Comparison of ENCODE assay signal across 1 cellular context in the genomic region with DNA sequence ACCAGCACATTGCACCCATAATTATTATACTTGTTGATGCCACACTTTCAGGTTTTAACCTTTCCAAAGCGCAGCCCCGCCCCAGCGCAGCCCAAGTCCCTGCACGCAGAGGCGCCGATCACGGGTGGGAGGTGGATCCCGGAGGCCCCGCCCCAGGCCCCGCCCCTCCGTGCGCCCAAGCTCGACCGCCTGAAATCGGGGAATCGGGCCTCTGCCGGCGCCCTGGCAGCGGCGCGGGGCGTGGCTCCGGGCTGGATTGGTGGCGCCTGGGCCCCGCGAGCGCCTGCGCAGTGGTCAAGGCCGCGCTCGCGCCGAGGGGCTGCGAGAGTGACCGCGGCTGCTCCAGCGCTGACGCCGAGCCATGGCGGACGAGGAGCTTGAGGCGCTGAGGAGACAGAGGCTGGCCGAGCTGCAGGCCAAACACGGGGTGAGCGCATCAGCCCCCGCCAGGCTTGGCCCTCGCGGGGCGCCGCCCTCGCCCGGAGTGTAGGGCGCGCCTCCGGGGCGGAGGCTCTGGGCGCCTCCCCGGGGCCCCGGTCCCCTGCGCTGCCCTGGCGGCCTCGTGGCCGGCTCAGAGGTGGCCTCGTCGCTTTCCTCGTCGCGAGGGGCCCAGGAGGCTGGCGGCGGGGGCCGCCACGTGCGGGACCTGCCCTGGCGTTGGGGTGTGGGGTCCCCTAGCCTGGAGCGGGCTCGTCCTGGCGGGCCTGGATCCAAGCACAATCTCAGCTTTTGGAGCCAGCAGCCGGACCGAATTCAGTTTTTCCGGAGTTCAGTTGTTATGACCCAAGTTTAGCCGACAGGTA.
TF ChIP-seq lines count a peak whose summit lies in the region.

A gene with protein sequence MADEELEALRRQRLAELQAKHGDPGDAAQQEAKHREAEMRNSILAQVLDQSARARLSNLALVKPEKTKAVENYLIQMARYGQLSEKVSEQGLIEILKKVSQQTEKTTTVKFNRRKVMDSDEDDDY (plus strand): TSS at position 290 of the 803 bp plus-strand sequence. CDS start 72 bp downstream, at position 362.

TF ChIP-seq in K562, 482 proteins besides CTCF, POLR2A, EP300 and RAD21 (continued from another document and continues in another):
- TF ChIP-seq, protein P1, sequence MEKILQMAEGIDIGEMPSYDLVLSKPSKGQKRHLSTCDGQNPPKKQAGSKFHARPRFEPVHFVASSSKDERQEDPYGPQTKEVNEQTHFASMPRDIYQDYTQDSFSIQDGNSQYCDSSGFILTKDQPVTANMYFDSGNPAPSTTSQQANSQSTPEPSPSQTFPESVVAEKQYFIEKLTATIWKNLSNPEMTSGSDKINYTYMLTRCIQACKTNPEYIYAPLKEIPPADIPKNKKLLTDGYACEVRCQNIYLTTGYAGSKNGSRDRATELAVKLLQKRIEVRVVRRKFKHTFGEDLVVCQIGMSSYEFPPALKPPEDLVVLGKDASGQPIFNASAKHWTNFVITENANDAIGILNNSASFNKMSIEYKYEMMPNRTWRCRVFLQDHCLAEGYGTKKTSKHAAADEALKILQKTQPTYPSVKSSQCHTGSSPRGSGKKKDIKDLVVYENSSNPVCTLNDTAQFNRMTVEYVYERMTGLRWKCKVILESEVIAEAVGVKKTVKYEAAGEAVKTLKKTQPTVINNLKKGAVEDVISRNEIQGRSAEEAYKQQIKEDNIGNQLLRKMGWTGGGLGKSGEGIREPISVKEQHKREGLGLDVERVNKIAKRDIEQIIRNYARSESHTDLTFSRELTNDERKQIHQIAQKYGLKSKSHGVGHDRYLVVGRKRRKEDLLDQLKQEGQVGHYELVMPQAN (IDR thresholded peaks at IDR 0.05; ENCODE audit: borderline replicate concordance) = no peak
- TF ChIP-seq LARP7 (IDR thresholded peaks at IDR 0.05) (no peak), NR4A1 (CRISPR knock-in tag; IDR thresholded peaks at IDR 0.05) (peak; percentile 81; the same call in 1 of the 2 replicates), NR4A1 (tag; IDR thresholded peaks at IDR 0.05) (0 out of 2 replicates have a peak, but pooled peaks have one; percentile 29), CHD2 (IDR thresholded peaks at IDR 0.05; ENCODE audit: low read depth, low read length) (peak; percentile 29; the same call in 1 of the 2 replicates), ZFX (CRISPR knock-in tag; IDR thresholded peaks at IDR 0.05) (peak; percentile 75), NRF1 (conservative IDR thresholded peaks at IDR 0.05 in 1 of 2, IDR thresholded peaks at IDR 0.05 in 1 of 2) (peak; percentile 96), PHF8 (IDR thresholded peaks at IDR 0.05; ENCODE audit: borderline replicate concordance, low read length) (peak; percentile 94; the same call in 1 of the 2 replicates), ETV6 (IDR thresholded peaks at IDR 0.05; ENCODE audit: borderline replicate concordance in 1 of 2, low read depth in 2 of 2, low read length in 1 of 2) (no peak), ETV6 (CRISPR knock-in tag; IDR thresholded peaks at IDR 0.05; ENCODE audit: borderline replicate concordance) (0 out of 2 replicates have a peak, but pooled peaks have one; percentile 35), CBX1 (IDR thresholded peaks at IDR 0.05; ENCODE audit: low read depth) (0 out of 2 replicates have a peak, but pooled peaks have one; percentile 74), HNRNPL (IDR thresholded peaks at IDR 0.05; ENCODE audit: low read depth, low read length) (0 out of 2 replicates have a peak, but pooled peaks have one; percentile 68), CTBP1 (IDR thresholded peaks at IDR 0.05; ENCODE audit: borderline replicate concordance) (peak; percentile 79), HIVEP1 (CRISPR knock-in tag; IDR thresholded peaks at IDR 0.05) (no peak), HDAC8 (tag; IDR thresholded peaks at IDR 0.05) (peak; percentile 84), EP400 (IDR thresholded peaks at IDR 0.05) (peak; percentile 67; the same call in 1 of the 2 replicates), KLF1 (tag; IDR thresholded peaks at IDR 0.05) (peak; percentile 58), TBP (optimal IDR thresholded peaks at IDR 0.05; ENCODE audit: low read depth, low read length) (peak; percentile 65), SP1 (CRISPR knock-in tag; IDR thresholded peaks at IDR 0.05) (peak; percentile 57; the same call in 1 of the 2 replicates), KDM5B (IDR thresholded peaks at IDR 0.05; ENCODE audit: insufficient replicate concordance, low read depth, low read length) (peak; percentile 79), MEIS2 (IDR thresholded peaks at IDR 0.05; ENCODE audit: partially characterized antibody) (peak; percentile 85)
- TF ChIP-seq, protein P2, sequence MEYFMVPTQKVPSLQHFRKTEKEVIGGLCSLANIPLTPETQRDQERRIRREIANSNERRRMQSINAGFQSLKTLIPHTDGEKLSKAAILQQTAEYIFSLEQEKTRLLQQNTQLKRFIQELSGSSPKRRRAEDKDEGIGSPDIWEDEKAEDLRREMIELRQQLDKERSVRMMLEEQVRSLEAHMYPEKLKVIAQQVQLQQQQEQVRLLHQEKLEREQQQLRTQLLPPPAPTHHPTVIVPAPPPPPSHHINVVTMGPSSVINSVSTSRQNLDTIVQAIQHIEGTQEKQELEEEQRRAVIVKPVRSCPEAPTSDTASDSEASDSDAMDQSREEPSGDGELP (CRISPR knock-in tag; IDR thresholded peaks at IDR 0.05; ENCODE audit: borderline replicate concordance) = peak; percentile 43; the same call in 1 of the 2 replicates
- TF ChIP-seq, protein P3, sequence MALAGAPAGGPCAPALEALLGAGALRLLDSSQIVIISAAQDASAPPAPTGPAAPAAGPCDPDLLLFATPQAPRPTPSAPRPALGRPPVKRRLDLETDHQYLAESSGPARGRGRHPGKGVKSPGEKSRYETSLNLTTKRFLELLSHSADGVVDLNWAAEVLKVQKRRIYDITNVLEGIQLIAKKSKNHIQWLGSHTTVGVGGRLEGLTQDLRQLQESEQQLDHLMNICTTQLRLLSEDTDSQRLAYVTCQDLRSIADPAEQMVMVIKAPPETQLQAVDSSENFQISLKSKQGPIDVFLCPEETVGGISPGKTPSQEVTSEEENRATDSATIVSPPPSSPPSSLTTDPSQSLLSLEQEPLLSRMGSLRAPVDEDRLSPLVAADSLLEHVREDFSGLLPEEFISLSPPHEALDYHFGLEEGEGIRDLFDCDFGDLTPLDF (CRISPR knock-in tag; IDR thresholded peaks at IDR 0.05) = peak; percentile 62
- TF ChIP-seq, protein P4, sequence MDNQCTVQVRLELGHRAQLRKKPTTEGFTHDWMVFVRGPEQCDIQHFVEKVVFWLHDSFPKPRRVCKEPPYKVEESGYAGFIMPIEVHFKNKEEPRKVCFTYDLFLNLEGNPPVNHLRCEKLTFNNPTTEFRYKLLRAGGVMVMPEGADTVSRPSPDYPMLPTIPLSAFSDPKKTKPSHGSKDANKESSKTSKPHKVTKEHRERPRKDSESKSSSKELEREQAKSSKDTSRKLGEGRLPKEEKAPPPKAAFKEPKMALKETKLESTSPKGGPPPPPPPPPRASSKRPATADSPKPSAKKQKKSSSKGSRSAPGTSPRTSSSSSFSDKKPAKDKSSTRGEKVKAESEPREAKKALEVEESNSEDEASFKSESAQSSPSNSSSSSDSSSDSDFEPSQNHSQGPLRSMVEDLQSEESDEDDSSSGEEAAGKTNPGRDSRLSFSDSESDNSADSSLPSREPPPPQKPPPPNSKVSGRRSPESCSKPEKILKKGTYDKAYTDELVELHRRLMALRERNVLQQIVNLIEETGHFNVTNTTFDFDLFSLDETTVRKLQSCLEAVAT (IDR thresholded peaks at IDR 0.05) = peak in 1 of 2 experiments; percentile 99; a peak in 2 of 4 replicates
- TF ChIP-seq, protein P5, sequence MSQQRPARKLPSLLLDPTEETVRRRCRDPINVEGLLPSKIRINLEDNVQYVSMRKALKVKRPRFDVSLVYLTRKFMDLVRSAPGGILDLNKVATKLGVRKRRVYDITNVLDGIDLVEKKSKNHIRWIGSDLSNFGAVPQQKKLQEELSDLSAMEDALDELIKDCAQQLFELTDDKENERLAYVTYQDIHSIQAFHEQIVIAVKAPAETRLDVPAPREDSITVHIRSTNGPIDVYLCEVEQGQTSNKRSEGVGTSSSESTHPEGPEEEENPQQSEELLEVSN (IDR thresholded peaks at IDR 0.05; ENCODE audit: borderline replicate concordance in 1 of 2, extremely low read depth in 1 of 2, insufficient read depth in 1 of 2, insufficient read length in 1 of 2, low read depth in 1 of 2, low read length in 1 of 2, poor library complexity in 1 of 2, severe bottlenecking in 1 of 2) = peak; percentile 72 to 88
- TF ChIP-seq, protein P6, sequence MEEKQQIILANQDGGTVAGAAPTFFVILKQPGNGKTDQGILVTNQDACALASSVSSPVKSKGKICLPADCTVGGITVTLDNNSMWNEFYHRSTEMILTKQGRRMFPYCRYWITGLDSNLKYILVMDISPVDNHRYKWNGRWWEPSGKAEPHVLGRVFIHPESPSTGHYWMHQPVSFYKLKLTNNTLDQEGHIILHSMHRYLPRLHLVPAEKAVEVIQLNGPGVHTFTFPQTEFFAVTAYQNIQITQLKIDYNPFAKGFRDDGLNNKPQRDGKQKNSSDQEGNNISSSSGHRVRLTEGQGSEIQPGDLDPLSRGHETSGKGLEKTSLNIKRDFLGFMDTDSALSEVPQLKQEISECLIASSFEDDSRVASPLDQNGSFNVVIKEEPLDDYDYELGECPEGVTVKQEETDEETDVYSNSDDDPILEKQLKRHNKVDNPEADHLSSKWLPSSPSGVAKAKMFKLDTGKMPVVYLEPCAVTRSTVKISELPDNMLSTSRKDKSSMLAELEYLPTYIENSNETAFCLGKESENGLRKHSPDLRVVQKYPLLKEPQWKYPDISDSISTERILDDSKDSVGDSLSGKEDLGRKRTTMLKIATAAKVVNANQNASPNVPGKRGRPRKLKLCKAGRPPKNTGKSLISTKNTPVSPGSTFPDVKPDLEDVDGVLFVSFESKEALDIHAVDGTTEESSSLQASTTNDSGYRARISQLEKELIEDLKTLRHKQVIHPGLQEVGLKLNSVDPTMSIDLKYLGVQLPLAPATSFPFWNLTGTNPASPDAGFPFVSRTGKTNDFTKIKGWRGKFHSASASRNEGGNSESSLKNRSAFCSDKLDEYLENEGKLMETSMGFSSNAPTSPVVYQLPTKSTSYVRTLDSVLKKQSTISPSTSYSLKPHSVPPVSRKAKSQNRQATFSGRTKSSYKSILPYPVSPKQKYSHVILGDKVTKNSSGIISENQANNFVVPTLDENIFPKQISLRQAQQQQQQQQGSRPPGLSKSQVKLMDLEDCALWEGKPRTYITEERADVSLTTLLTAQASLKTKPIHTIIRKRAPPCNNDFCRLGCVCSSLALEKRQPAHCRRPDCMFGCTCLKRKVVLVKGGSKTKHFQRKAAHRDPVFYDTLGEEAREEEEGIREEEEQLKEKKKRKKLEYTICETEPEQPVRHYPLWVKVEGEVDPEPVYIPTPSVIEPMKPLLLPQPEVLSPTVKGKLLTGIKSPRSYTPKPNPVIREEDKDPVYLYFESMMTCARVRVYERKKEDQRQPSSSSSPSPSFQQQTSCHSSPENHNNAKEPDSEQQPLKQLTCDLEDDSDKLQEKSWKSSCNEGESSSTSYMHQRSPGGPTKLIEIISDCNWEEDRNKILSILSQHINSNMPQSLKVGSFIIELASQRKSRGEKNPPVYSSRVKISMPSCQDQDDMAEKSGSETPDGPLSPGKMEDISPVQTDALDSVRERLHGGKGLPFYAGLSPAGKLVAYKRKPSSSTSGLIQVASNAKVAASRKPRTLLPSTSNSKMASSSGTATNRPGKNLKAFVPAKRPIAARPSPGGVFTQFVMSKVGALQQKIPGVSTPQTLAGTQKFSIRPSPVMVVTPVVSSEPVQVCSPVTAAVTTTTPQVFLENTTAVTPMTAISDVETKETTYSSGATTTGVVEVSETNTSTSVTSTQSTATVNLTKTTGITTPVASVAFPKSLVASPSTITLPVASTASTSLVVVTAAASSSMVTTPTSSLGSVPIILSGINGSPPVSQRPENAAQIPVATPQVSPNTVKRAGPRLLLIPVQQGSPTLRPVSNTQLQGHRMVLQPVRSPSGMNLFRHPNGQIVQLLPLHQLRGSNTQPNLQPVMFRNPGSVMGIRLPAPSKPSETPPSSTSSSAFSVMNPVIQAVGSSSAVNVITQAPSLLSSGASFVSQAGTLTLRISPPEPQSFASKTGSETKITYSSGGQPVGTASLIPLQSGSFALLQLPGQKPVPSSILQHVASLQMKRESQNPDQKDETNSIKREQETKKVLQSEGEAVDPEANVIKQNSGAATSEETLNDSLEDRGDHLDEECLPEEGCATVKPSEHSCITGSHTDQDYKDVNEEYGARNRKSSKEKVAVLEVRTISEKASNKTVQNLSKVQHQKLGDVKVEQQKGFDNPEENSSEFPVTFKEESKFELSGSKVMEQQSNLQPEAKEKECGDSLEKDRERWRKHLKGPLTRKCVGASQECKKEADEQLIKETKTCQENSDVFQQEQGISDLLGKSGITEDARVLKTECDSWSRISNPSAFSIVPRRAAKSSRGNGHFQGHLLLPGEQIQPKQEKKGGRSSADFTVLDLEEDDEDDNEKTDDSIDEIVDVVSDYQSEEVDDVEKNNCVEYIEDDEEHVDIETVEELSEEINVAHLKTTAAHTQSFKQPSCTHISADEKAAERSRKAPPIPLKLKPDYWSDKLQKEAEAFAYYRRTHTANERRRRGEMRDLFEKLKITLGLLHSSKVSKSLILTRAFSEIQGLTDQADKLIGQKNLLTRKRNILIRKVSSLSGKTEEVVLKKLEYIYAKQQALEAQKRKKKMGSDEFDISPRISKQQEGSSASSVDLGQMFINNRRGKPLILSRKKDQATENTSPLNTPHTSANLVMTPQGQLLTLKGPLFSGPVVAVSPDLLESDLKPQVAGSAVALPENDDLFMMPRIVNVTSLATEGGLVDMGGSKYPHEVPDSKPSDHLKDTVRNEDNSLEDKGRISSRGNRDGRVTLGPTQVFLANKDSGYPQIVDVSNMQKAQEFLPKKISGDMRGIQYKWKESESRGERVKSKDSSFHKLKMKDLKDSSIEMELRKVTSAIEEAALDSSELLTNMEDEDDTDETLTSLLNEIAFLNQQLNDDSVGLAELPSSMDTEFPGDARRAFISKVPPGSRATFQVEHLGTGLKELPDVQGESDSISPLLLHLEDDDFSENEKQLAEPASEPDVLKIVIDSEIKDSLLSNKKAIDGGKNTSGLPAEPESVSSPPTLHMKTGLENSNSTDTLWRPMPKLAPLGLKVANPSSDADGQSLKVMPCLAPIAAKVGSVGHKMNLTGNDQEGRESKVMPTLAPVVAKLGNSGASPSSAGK (IDR thresholded peaks at IDR 0.05) = peak; percentile 89
- TF ChIP-seq, protein P7, sequence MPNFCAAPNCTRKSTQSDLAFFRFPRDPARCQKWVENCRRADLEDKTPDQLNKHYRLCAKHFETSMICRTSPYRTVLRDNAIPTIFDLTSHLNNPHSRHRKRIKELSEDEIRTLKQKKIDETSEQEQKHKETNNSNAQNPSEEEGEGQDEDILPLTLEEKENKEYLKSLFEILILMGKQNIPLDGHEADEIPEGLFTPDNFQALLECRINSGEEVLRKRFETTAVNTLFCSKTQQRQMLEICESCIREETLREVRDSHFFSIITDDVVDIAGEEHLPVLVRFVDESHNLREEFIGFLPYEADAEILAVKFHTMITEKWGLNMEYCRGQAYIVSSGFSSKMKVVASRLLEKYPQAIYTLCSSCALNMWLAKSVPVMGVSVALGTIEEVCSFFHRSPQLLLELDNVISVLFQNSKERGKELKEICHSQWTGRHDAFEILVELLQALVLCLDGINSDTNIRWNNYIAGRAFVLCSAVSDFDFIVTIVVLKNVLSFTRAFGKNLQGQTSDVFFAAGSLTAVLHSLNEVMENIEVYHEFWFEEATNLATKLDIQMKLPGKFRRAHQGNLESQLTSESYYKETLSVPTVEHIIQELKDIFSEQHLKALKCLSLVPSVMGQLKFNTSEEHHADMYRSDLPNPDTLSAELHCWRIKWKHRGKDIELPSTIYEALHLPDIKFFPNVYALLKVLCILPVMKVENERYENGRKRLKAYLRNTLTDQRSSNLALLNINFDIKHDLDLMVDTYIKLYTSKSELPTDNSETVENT (CRISPR knock-in tag; IDR thresholded peaks at IDR 0.05) = peak; percentile 81
- TF ChIP-seq, protein P8, sequence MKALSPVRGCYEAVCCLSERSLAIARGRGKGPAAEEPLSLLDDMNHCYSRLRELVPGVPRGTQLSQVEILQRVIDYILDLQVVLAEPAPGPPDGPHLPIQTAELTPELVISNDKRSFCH (CRISPR knock-in tag; IDR thresholded peaks at IDR 0.05) = no peak
- TF ChIP-seq, protein P8 (tag; IDR thresholded peaks at IDR 0.05) = peak; percentile 39; the same call in 1 of the 2 replicates
